Comparison of ENCODE assay signal across 8 cellular contexts in the genomic region with DNA sequence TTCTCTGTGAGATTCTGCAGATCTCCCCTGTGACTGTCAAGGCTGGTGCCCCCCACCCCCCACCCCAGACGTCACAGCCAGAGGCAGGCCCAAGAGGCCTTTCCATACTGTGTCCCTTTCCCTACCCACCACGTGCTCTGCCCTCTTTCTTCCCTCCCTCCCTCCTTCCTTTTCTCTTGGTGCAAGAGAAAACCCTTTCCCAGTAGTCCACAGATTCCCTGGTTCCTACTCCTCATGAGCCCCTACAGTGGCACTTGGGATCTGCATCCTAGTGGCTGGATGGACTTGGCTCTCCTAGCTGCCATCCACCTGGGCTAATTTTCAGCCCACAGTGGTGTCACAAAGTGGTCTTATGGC. TPM values are rescaled to one million over a fixed set of nuclear protein-coding genes. Genes with fewer than 3 reads are reported as not detected.
DNase-seq lines count a peak whose midpoint lies in the region; ATAC-seq and TF ChIP-seq lines count a peak whose summit lies in the region.

No MANE protein-coding gene starts in this region.

- H3K9me3 ChIP-seq in right atrium auricular region = no peaks in the 10 kb centered on the region
- H3K9me3 ChIP-seq in lung (ENCODE audit: control insufficient read depth in 2 of 2, insufficient read depth in 1 of 2, low read length in 1 of 2) = no peaks in the 10 kb centered on the region

- ATAC-seq in Right ventricle myocardium superior (ENCODE audit: poor library complexity) (no peak), lung (ENCODE audit: insufficient read depth, low FRiP score) (no peak), GM18520 (IDR thresholded peaks at IDR 0.05; ENCODE audit: unreplicated experiment) (no peak), GM19467 (IDR thresholded peaks at IDR 0.05; ENCODE audit: unreplicated experiment) (no peak), HG03025 (IDR thresholded peaks at IDR 0.05; ENCODE audit: low FRiP score, unreplicated experiment) (no peak)

- H3K9me3 Mint-ChIP-seq in activated CD4-positive, alpha-beta memory T cell treated with anti-CD3 and anti-CD28 coated beads, Interleukin-2, amount 10 ng/mL, durations not matched to agents 7 days and 5 days = no peaks in the 10 kb centered on the region

- H3K36me3 Mint-ChIP-seq in activated CD4-positive, alpha-beta memory T cell treated with anti-CD3 and anti-CD28 coated beads, Interleukin-2, amount 10 ng/mL, durations not matched to agents 7 days and 5 days (ENCODE audit: low read depth) = peaks cover 51% of the 10 kb centered on the region

- H3K27me3 Mint-ChIP-seq in activated CD4-positive, alpha-beta memory T cell treated with anti-CD3 and anti-CD28 coated beads, Interleukin-2, amount 10 ng/mL, durations not matched to agents 7 days and 5 days = no peaks in the 10 kb centered on the region

- POLR2A ChIA-PET in activated CD4-positive, alpha-beta memory T cell treated with anti-CD3 and anti-CD28 coated beads, Interleukin-2, amount 10 ng/mL, durations not matched to agents 7 days and 5 days (lab: Charles Lee) = interaction anchor here (0.7 to 20.0 kb wide), 17 partner anchors 8 to 122 kb away, joined by 3 to 374 read pairs (median 7); a partner anchor contains a TSS

- H3K4me1 Mint-ChIP-seq in activated CD4-positive, alpha-beta memory T cell treated with anti-CD3 and anti-CD28 coated beads, Interleukin-2, amount 10 ng/mL, durations not matched to agents 7 days and 5 days = peaks cover 100% of the 10 kb centered on the region

- H3K27ac Mint-ChIP-seq in activated CD4-positive, alpha-beta memory T cell treated with anti-CD3 and anti-CD28 coated beads, Interleukin-2, amount 10 ng/mL, durations not matched to agents 7 days and 5 days = peak overlapping the region; percentile 99

- no peak overlapping the region for H3K4me3 ChIP-seq in right atrium auricular region
- no peak overlapping the region for H3K4me3 ChIP-seq in lung

- intact Hi-C loops in Right ventricle myocardium superior (cut with DNase I) = no loop called here

- CTCF ChIA-PET in activated CD4-positive, alpha-beta memory T cell treated with anti-CD3 and anti-CD28 coated beads, Interleukin-2, amount 10 ng/mL, durations not matched to agents 7 days and 5 days (lab: Charles Lee) = interaction anchor here (0.6 to 15.6 kb wide), 13 partner anchors 10 to 148 kb away, joined by 3 to 162 read pairs (median 4); a partner anchor contains a TSS

- TF ChIP-seq CTCF in right atrium auricular region (IDR thresholded peaks at IDR 0.05) (no peak), lung (IDR thresholded peaks at IDR 0.05; ENCODE audit: control extremely low read depth, extremely low read depth) (no peak)

- peak overlapping the region; percentile 69 for H3K4me3 Mint-ChIP-seq in activated CD4-positive, alpha-beta memory T cell treated with anti-CD3 and anti-CD28 coated beads, Interleukin-2, amount 10 ng/mL, durations not matched to agents 7 days and 5 days

- H3K36me3 ChIP-seq in right atrium auricular region = no peaks in the 10 kb centered on the region
- H3K36me3 ChIP-seq in lung (ENCODE audit: control insufficient read depth in 2 of 2, insufficient read depth in 2 of 2, low read length in 2 of 2) = peaks cover 0 to 1% of the 10 kb centered on the region in 2 donors

- H3K27me3 ChIP-seq in right atrium auricular region (no peaks in the 10 kb centered on the region), lung (ENCODE audit: control insufficient read depth, insufficient read depth) (no peaks in the 10 kb centered on the region)

- peak overlapping the region; percentile 90 to 96 for H3K27ac ChIP-seq in right atrium auricular region
- peak overlapping the region; percentile 67 to 89 for H3K27ac ChIP-seq in lung (ENCODE audit: low read depth in 1 of 2, low read length in 1 of 2)

- DNase-seq in right atrium auricular region (ENCODE audit: low spot score) (no peak), Right ventricle myocardium superior (no peak), lung (ENCODE audit: low spot score) (no peak), medulla oblongata (ENCODE audit: extremely low spot score) (no peak)
- DNase-seq in activated CD4-positive, alpha-beta memory T cell treated with anti-CD3 and anti-CD28 coated beads, Interleukin-2, amount 10 ng/mL, durations not matched to agents 7 days and 5 days = no peak

- H3K4me1 ChIP-seq in right atrium auricular region = peaks cover 0 to 98% of the 10 kb centered on the region in 2 donors
- H3K4me1 ChIP-seq in lung (ENCODE audit: control insufficient read depth in 2 of 2, insufficient read depth in 2 of 2, low read length in 2 of 2) = peaks cover 65 to 67% of the 10 kb centered on the region in 2 donors

- 0 to 2% methylated on average over 1 to 2 of the region's 2 CpGs for WGBS in lung, 2 donors

RNA-seq across cellular contexts. Expression of a gene that starts 35.1 kb away (rescaled TPM):
- total RNA-seq in right atrium auricular region = 10 to 100 TPM; 52.8 to 54.6 TPM
- total RNA-seq in Right ventricle myocardium superior = 65.7 TPM
- 100 to 1,000 TPM; 199 TPM for total RNA-seq in activated CD4-positive, alpha-beta memory T cell treated with anti-CD3 and anti-CD28 coated beads, Interleukin-2, amount 10 ng/mL, durations not matched to agents 7 days and 5 days
- total RNA-seq in lung = 100 to 1,000 TPM in 1 of 2 donors, 10 to 100 TPM in 1; 38.3 to 157 TPM
- polyA plus RNA-seq in lung = 10 to 100 TPM; 47.1 to 63.2 TPM
